Comparison of ENCODE assay signal across 32 cellular contexts in genomic region chr13:30289533-30289932, GRCh38.
"Had no signal": no experiment of that assay in that cellular context is flagged by ENCODE, and none has a peak within 500 bp of the region (broad histone marks: within the 10 kb centered on the region; RNA-seq: fewer than 3 reads in every experiment).

No MANE protein-coding gene starts in this region.

- H3K27ac ChIP-seq: cardiac muscle cell, PC-9, VCaP had no signal

- H3K36me3 Mint-ChIP-seq: activated naive CD8-positive, alpha-beta T cell had no signal

- FAIRE-seq: RCC 7860 had no signal

- H3K4me3 Mint-ChIP-seq: activated B cell treated with CpG ODN at 0.5 μM for 24 hours; activated CD4-positive, alpha-beta memory T cell treated with anti-CD3 and anti-CD28 coated beads for 36 hours; activated naive CD4-positive, alpha-beta T cell treated with anti-CD3 and anti-CD28 coated beads, Interleukin-2, amount 10 ng/mL, durations not matched to agents 7 days and 5 days; activated naive CD8-positive, alpha-beta T cell; activated naive CD8-positive, alpha-beta T cell treated with anti-CD3 and anti-CD28 coated beads, Interleukin-2, amount 50 U/mL, for 24 hours; activated T-cell treated with anti-CD3 and anti-CD28 coated beads, Interleukin-2, amount 50 U/mL, for 4 hours; central memory CD8-positive, alpha-beta T cell; T-cell had no signal

- H3K27me3 Mint-ChIP-seq: activated B cell treated with CpG ODN at 0.5 μM for 24 hours; activated CD4-positive, alpha-beta memory T cell treated with anti-CD3 and anti-CD28 coated beads for 36 hours; activated naive CD4-positive, alpha-beta T cell treated with anti-CD3 and anti-CD28 coated beads, Interleukin-2, amount 10 ng/mL, durations not matched to agents 7 days and 5 days; activated naive CD8-positive, alpha-beta T cell; activated naive CD8-positive, alpha-beta T cell treated with anti-CD3 and anti-CD28 coated beads, Interleukin-2, amount 50 U/mL, for 24 hours; central memory CD8-positive, alpha-beta T cell; T-cell had no signal

- ATAC-seq: activated naive CD8-positive, alpha-beta T cell treated with anti-CD3 and anti-CD28 coated beads, Interleukin-2, amount 50 U/mL, for 24 hours; activated T-cell treated with anti-CD3 and anti-CD28 coated beads, Interleukin-2, amount 50 U/mL, for 4 hours; T-cell had no signal

- H3K4me2 ChIP-seq: PC-9 had no signal

- H3K36me3 ChIP-seq: cardiac muscle cell had no signal

- H3K4me3 ChIP-seq: cardiac muscle cell, PC-9 had no signal

- H2AFZ ChIP-seq: PC-9 had no signal

- H3K27ac Mint-ChIP-seq: activated B cell treated with CpG ODN at 0.5 μM for 24 hours; activated CD4-positive, alpha-beta memory T cell treated with anti-CD3 and anti-CD28 coated beads for 36 hours; activated naive CD4-positive, alpha-beta T cell treated with anti-CD3 and anti-CD28 coated beads, Interleukin-2, amount 10 ng/mL, durations not matched to agents 7 days and 5 days; activated naive CD8-positive, alpha-beta T cell; activated naive CD8-positive, alpha-beta T cell treated with anti-CD3 and anti-CD28 coated beads, Interleukin-2, amount 50 U/mL, for 24 hours; T-cell had no signal

- DNase-seq: activated B cell treated with CpG ODN at 0.5 μM for 24 hours; activated CD4-positive, alpha-beta memory T cell treated with anti-CD3 and anti-CD28 coated beads for 36 hours; activated CD4-positive, alpha-beta T cell treated with anti-CD3 and anti-CD28 coated beads for 4 hours; activated CD4-positive, alpha-beta T cell treated with anti-CD3 and anti-CD28 coated beads, Interleukin-2, amount 50 U/mL, for 1 hour; activated CD4-positive, CD25-positive, alpha-beta regulatory T cell treated with anti-CD3 and anti-CD28 coated beads, Interleukin-2, amount 50 U/mL, for 72 hours; activated CD8-positive, alpha-beta memory T cell treated with anti-CD3 and anti-CD28 coated beads, Interleukin-2, amount 50 U/mL, for 4 hours; activated effector memory CD4-positive, alpha-beta T cell treated with Interleukin-2 at 50 U/mL for 16 hours; activated naive CD4-positive, alpha-beta T cell treated with anti-CD3 and anti-CD28 coated beads, Interleukin-2, amount 10 ng/mL, durations not matched to agents 7 days and 5 days; activated naive CD8-positive, alpha-beta T cell treated with anti-CD3 and anti-CD28 coated beads, Interleukin-2, amount 50 U/mL, for 24 hours; activated T-cell treated with anti-CD3 and anti-CD28 coated beads for 4 hours; activated T-cell treated with anti-CD3 and anti-CD28 coated beads, Interleukin-2, amount 50 U/mL, for 4 hours; amniotic stem cell; aorta; NCI-H1048; NCI-H1105 treated with DMSO at 0.1 percent for 48 hours; NCI-H1436; NCI-H1694; NCI-H1930; NCI-H510A; NCI-H526; NCI-H748 treated with DMSO at 0.1 percent for 48 hours; NK-92 treated with Interleukin-12 subunit alpha and Interleukin-12 subunit beta, amount 100 ng/mL, for 24 hours; PC-9; Right ventricle myocardium superior; T-cell; T-helper 2 cell; T-helper 9 cell had no signal

- H3K27me3 ChIP-seq: cardiac muscle cell had no signal

- H3K9me3 Mint-ChIP-seq: activated B cell treated with CpG ODN at 0.5 μM for 24 hours; central memory CD8-positive, alpha-beta T cell had no signal
